In genomic region chr3:185297867-185298266, GRCh38 we compare ENCODE assay signal across 19 cellular contexts.
"Had no signal": no experiment of that assay in that cellular context is flagged by ENCODE, and none has a peak within 500 bp of the region (broad histone marks: within the 10 kb centered on the region; RNA-seq: fewer than 3 reads in every experiment).

No MANE protein-coding gene starts in this region.

- H3K4me1 Mint-ChIP-seq: nephron had no signal

- H3K36me3 Mint-ChIP-seq: activated CD4-positive, alpha-beta memory T cell treated with anti-CD3 and anti-CD28 coated beads for 36 hours; activated naive CD4-positive, alpha-beta T cell treated with anti-CD3 and anti-CD28 coated beads, Interleukin-2, amount 50 U/mL, for 72 hours had no signal

- DNase-seq: activated CD4-positive, alpha-beta memory T cell treated with anti-CD3 and anti-CD28 coated beads for 36 hours; activated CD4-positive, alpha-beta T cell treated with anti-CD3 and anti-CD28 coated beads for 4 hours; activated CD4-positive, CD25-positive, alpha-beta regulatory T cell; brain microvascular endothelial cell; caudate nucleus; effector memory CD4-positive, alpha-beta T cell; gastrocnemius medialis; hypothalamus; left ventricle myocardium superior; pancreas; right cardiac atrium; stimulated activated CD4-positive, alpha-beta T cell treated with anti-CD3 and anti-CD28 coated beads, Interleukin-1b, Interleukin-23, amount 100 ng/mL, for 48 hours; T-helper 1 cell; transverse colon had no signal

- H3K9me3 Mint-ChIP-seq: activated CD4-positive, alpha-beta memory T cell treated with anti-CD3 and anti-CD28 coated beads for 36 hours; activated naive CD4-positive, alpha-beta T cell treated with anti-CD3 and anti-CD28 coated beads, Interleukin-2, amount 50 U/mL, for 72 hours had no signal

- H3K36me3 ChIP-seq: brain microvascular endothelial cell, gastrocnemius medialis, neutrophil, pancreas had no signal

- H3K27ac ChIP-seq: ascending aorta, brain microvascular endothelial cell, esophagus muscularis mucosa, gastrocnemius medialis, pancreas had no signal

- H3K27me3 Mint-ChIP-seq: activated CD4-positive, alpha-beta memory T cell treated with anti-CD3 and anti-CD28 coated beads for 36 hours had no signal

- H3K9me3 ChIP-seq: ascending aorta, esophagus muscularis mucosa, gastrocnemius medialis, neutrophil, pancreas, transverse colon had no signal

- H3K27ac Mint-ChIP-seq: activated CD4-positive, alpha-beta memory T cell treated with anti-CD3 and anti-CD28 coated beads for 36 hours; activated naive CD4-positive, alpha-beta T cell treated with anti-CD3 and anti-CD28 coated beads, Interleukin-2, amount 50 U/mL, for 72 hours; nephron had no signal

- H3K4me3 Mint-ChIP-seq: activated CD4-positive, alpha-beta memory T cell treated with anti-CD3 and anti-CD28 coated beads for 36 hours; nephron had no signal

- H3K4me3 ChIP-seq: ascending aorta, esophagus muscularis mucosa, gastrocnemius medialis, pancreas, transverse colon had no signal
